ENCODE assay signal across 8 cellular contexts in genomic region chr2:170771049-170771937, GRCh38. TPM values are rescaled to one million over a fixed set of nuclear protein-coding genes. Genes with fewer than 3 reads are reported as not detected.
DNase-seq lines count a peak whose midpoint lies in the region; ATAC-seq and TF ChIP-seq lines count a peak whose summit lies in the region.

No MANE protein-coding gene starts in this region.

- no peak overlapping the region for H4K91ac ChIP-seq in mesenchymal stem cell (ENCODE audit: low read length)

- peaks cover 5% of the 10 kb centered on the region for H3K27me3 Mint-ChIP-seq in CD4-positive, alpha-beta T cell

- intact Hi-C loops in CD4-positive, alpha-beta T cell (cut with DNase I, micrococcal nuclease), result loop anchor here in 1 of 2 experiments (5.0 to 10.0 kb wide), 2 partner anchors 116 to 161 kb away; no protein-coding TSS in a partner anchor

- H2BK5ac ChIP-seq in mesenchymal stem cell (ENCODE audit: low read depth, low read length, poor library complexity, severe bottlenecking), result peak overlapping the region; percentile 38

- no peaks in the 10 kb centered on the region for H3K9me3 Mint-ChIP-seq in CD4-positive, alpha-beta T cell

- H3K4me3 ChIP-seq in mesenchymal stem cell (ENCODE audit: insufficient read depth in 1 of 2, low read depth in 1 of 2, low read length in 2 of 2) (peak overlapping the region; percentile 64 to 86), subcutaneous abdominal adipose tissue (ENCODE audit: low read depth in 1 of 5, low read length in 5 of 5) (peak overlapping the region; percentile 61 to 82 (median 77))

- no peak overlapping the region for H2AK5ac ChIP-seq in mesenchymal stem cell (ENCODE audit: low read length, severe bottlenecking)

- peak overlapping the region; percentile 91 for H3K4me2 ChIP-seq in mesenchymal stem cell (ENCODE audit: low read length, poor library complexity, severe bottlenecking)

- CTCF ChIA-PET in CD4-positive, alpha-beta T cell (lab: Charles Lee), result interaction anchor here (1.0 kb wide), 1 partner anchor 44 kb away, joined by 3 read pairs; no protein-coding TSS in a partner anchor

- peak overlapping the region; percentile 75 for H4K8ac ChIP-seq in mesenchymal stem cell (ENCODE audit: low read length)

- H3K36me3 ChIP-seq in mesenchymal stem cell (ENCODE audit: control insufficient read depth in 1 of 2, insufficient read depth in 2 of 2, low read depth in 1 of 2, low read length in 2 of 2) (no peaks in the 10 kb centered on the region), subcutaneous abdominal adipose tissue (ENCODE audit: control insufficient read depth in 5 of 5, insufficient read depth in 5 of 5, low read length in 5 of 5) (no peaks in the 10 kb centered on the region)

- H3K4ac ChIP-seq in mesenchymal stem cell (ENCODE audit: low read depth in 1 of 2, low read length in 2 of 2), result no peak overlapping the region

- H3K9ac ChIP-seq in mesenchymal stem cell (ENCODE audit: low read length), result peak overlapping the region; percentile 75
- peak overlapping the region in 3 of 5 donors; percentile 51 to 78 (median 68) for H3K9ac ChIP-seq in subcutaneous abdominal adipose tissue (ENCODE audit: low read length in 5 of 5)

- 0% methylated on average over 46 of the region's 51 CpGs for WGBS in mesenchymal stem cell

- no peak overlapping the region for H3K27ac ChIP-seq in CD4-positive, alpha-beta T cell (ENCODE audit: low read depth, low read length)
- H3K27ac ChIP-seq in mesenchymal stem cell (ENCODE audit: low read length, poor library complexity, severe bottlenecking), result no peak overlapping the region
- no peak overlapping the region for H3K27ac ChIP-seq in subcutaneous abdominal adipose tissue (ENCODE audit: low read depth, low read length)

- DNase-seq in CD4-positive, alpha-beta T cell, result peak in 5 of 10 experiments; percentile 1 to 15 (median 12)
- DNase-seq in SW480 (ENCODE audit: low spot score) (peak; percentile 60), dedifferentiated amniotic fluid mesenchymal stem cell (ENCODE audit: extremely low spot score) (peak; percentile 20), mesenchymal stem cell (peak; percentile 45), AG20443 (ENCODE audit: low spot score) (no peak)

- H3K18ac ChIP-seq in mesenchymal stem cell (ENCODE audit: low read depth in 1 of 2, low read length in 2 of 2), result peak overlapping the region; percentile 52 to 84

- H3K4me3 Mint-ChIP-seq in CD4-positive, alpha-beta T cell, result peak overlapping the region; percentile 84

- no peak overlapping the region for H2BK15ac ChIP-seq in mesenchymal stem cell (ENCODE audit: low read depth, poor library complexity, severe bottlenecking)

- POLR2A ChIA-PET in CD4-positive, alpha-beta T cell (lab: Charles Lee), result interaction anchor here (0.5 to 1.4 kb wide), 4 partner anchors 8 to 670 kb away, joined by 3 to 5 read pairs (median 3); no protein-coding TSS in a partner anchor

- peak overlapping the region; percentile 83 for H2AFZ ChIP-seq in mesenchymal stem cell (ENCODE audit: low read depth, low read length)

- H3K23ac ChIP-seq in mesenchymal stem cell (ENCODE audit: low read length in 2 of 2), result no peak overlapping the region

- no peaks in the 10 kb centered on the region for H3K36me3 Mint-ChIP-seq in CD4-positive, alpha-beta T cell (ENCODE audit: low read depth)

- H3K79me1 ChIP-seq in mesenchymal stem cell (replicated peaks; ENCODE audit: low read length, poor library complexity, severe bottlenecking), result no peaks in the 10 kb centered on the region

- no peak for TF ChIP-seq CTCF in CD4-positive, alpha-beta T cell (IDR thresholded peaks at IDR 0.05)

- H3K4me1 Mint-ChIP-seq in CD4-positive, alpha-beta T cell (ENCODE audit: low read depth), result peaks cover 28% of the 10 kb centered on the region

- no peaks in the 10 kb centered on the region for H3K9me3 ChIP-seq in CD4-positive, alpha-beta T cell (ENCODE audit: control insufficient read depth, low read length)
- H3K9me3 ChIP-seq in mesenchymal stem cell (ENCODE audit: control insufficient read depth, low read length) (no peaks in the 10 kb centered on the region), subcutaneous abdominal adipose tissue (ENCODE audit: control insufficient read depth in 5 of 5, low read length in 5 of 5) (no peaks in the 10 kb centered on the region)

- no peaks in the 10 kb centered on the region for H3K27me3 ChIP-seq in CD4-positive, alpha-beta T cell (ENCODE audit: control insufficient read depth, insufficient read depth, low read length)
- H3K27me3 ChIP-seq in mesenchymal stem cell (ENCODE audit: control insufficient read depth in 1 of 2, insufficient read depth in 1 of 2, low read length in 2 of 2), result peaks cover 0 to 12% of the 10 kb centered on the region in 2 experiments
- peaks cover 0 to 5% (median 0%) of the 10 kb centered on the region in 5 donors for H3K27me3 ChIP-seq in subcutaneous abdominal adipose tissue (ENCODE audit: control insufficient read depth in 5 of 5, insufficient read depth in 4 of 5, low read length in 5 of 5)

- H3K14ac ChIP-seq in mesenchymal stem cell (ENCODE audit: low read length in 2 of 2), result peak overlapping the region in 1 of 2 experiments; percentile 23

- no peak overlapping the region for H3K27ac Mint-ChIP-seq in CD4-positive, alpha-beta T cell

- peak; percentile 39 for ATAC-seq in CD4-positive, alpha-beta T cell (ENCODE audit: poor library complexity)
- peak; percentile 45 for ATAC-seq in GM19324 (IDR thresholded peaks at IDR 0.05; ENCODE audit: low FRiP score, unreplicated experiment)
- peak; percentile 38 for ATAC-seq in HG03342 (IDR thresholded peaks at IDR 0.05; ENCODE audit: unreplicated experiment)

- no peak overlapping the region for H2BK120ac ChIP-seq in mesenchymal stem cell (ENCODE audit: low read depth, low read length)

- H3K4me1 ChIP-seq in mesenchymal stem cell (ENCODE audit: control insufficient read depth, insufficient read depth, low read depth, low read length), result peaks cover 5% of the 10 kb centered on the region
- H3K4me1 ChIP-seq in subcutaneous abdominal adipose tissue (ENCODE audit: control insufficient read depth in 5 of 5, insufficient read depth in 5 of 5, low read length in 5 of 5), result peaks cover 0 to 15% (median 14%) of the 10 kb centered on the region in 5 donors

- H2BK12ac ChIP-seq in mesenchymal stem cell (ENCODE audit: low read length in 2 of 2), result peak overlapping the region in 1 of 2 experiments; percentile 42

RNA-seq across cellular contexts. Expression of gene ERICH2, which starts 1.1 kb away (rescaled TPM):
- total RNA-seq in CD4-positive, alpha-beta T cell, result not detected
- 0.28 TPM for polyA plus RNA-seq in mesenchymal stem cell (2013, experiment 1 of 2)
- not detected for polyA plus RNA-seq in mesenchymal stem cell (2013, experiment 2 of 2)

RNA-seq across cellular contexts. Expression of gene GAD1, which starts 45.4 kb away (rescaled TPM):
- total RNA-seq in CD4-positive, alpha-beta T cell, result not detected
- polyA plus RNA-seq in mesenchymal stem cell (2013, experiment 1 of 2), result not detected
- not detected for polyA plus RNA-seq in mesenchymal stem cell (2013, experiment 2 of 2)

RNA-seq across cellular contexts. Expression of gene SP5, which starts 56.2 kb away (rescaled TPM):
- total RNA-seq in CD4-positive, alpha-beta T cell, result not detected
- not detected for polyA plus RNA-seq in mesenchymal stem cell (2013, experiment 1 of 2)
- not detected for polyA plus RNA-seq in mesenchymal stem cell (2013, experiment 2 of 2)
